In genomic region chr22:40345801-40346177, GRCh38 we compare ENCODE assay signal across 8 cellular contexts.
DNase-seq lines count a peak whose midpoint lies in the region; ATAC-seq and TF ChIP-seq lines count a peak whose summit lies in the region.

No MANE protein-coding gene starts in this region.

- H3K4me3 ChIP-seq in ACC112 (ENCODE audit: low read depth, low read length) (peak overlapping the region; percentile 99), astrocyte of the spinal cord (ENCODE audit: low read depth, low read length) (peak overlapping the region; percentile 68), iPS-20b (ENCODE audit: low read length) (peak overlapping the region; percentile 97)

- H3K27me3 ChIP-seq in ACC112 (ENCODE audit: insufficient read depth, low read length) (no peaks in the 10 kb centered on the region), iPS-20b (ENCODE audit: insufficient read depth, low read length) (no peaks in the 10 kb centered on the region)

- peaks cover 5% of the 10 kb centered on the region for H3K4me1 ChIP-seq in ACC112 (ENCODE audit: control insufficient read depth, insufficient read depth, low read length, unreplicated experiment)
- peaks cover 7% of the 10 kb centered on the region for H3K4me1 ChIP-seq in iPS-20b (ENCODE audit: insufficient read depth, low read length)

- H2AFZ ChIP-seq in ACC112 (ENCODE audit: low read length, unreplicated experiment) = peak overlapping the region; percentile 87

- H3K9ac ChIP-seq in iPS-20b (ENCODE audit: low read depth, low read length) = peak overlapping the region; percentile 94

- peak; percentile 16 for ATAC-seq in GM18907 (IDR thresholded peaks at IDR 0.05; ENCODE audit: unreplicated experiment)
- ATAC-seq in HG03460 (IDR thresholded peaks at IDR 0.05; ENCODE audit: unreplicated experiment) = peak; percentile 6

- TF ChIP-seq CTCF in astrocyte of the spinal cord (IDR thresholded peaks at IDR 0.05; ENCODE audit: low read depth, low read length) = no peak

- H3K36me3 ChIP-seq in ACC112 (ENCODE audit: insufficient read depth, low read length) = no peaks in the 10 kb centered on the region
- H3K36me3 ChIP-seq in iPS-20b (ENCODE audit: insufficient read depth, low read depth, low read length) = peaks cover 26% of the 10 kb centered on the region

- H3K9me3 ChIP-seq in iPS-20b (ENCODE audit: insufficient read depth, low read depth, low read length) = no peaks in the 10 kb centered on the region

- H3K27ac ChIP-seq in ACC112 (ENCODE audit: low read depth, low read length) (peak overlapping the region; percentile 75), iPS-20b (ENCODE audit: low read length) (peak overlapping the region; percentile 40)

- peaks cover 30% of the 10 kb centered on the region for H3K79me2 ChIP-seq in ACC112 (ENCODE audit: control insufficient read depth, insufficient read depth, low read length, unreplicated experiment)

- peak; percentile 23 to 59 (median 45) for DNase-seq in T-helper 1 cell
- no peak for DNase-seq in astrocyte of the spinal cord (ENCODE audit: low read depth, low spot score)
- DNase-seq in stimulated activated CD4-positive, alpha-beta T cell treated with anti-CD3 and anti-CD28 coated beads, Interleukin-2, amount 100 ng/mL, for 48 hours = peak; percentile 39 to 49
- no peak for DNase-seq in globus pallidus (ENCODE audit: low spot score)

- in situ Hi-C loops in astrocyte of the spinal cord (cut with HindIII; ENCODE audit: low sequenced_read_pairs) = no loop called here

Comparison
In these comparisons a context has a peak if more than half of its experiments do, and no peak if none do; other contexts are left out.
1. DNase-seq: peak in T-helper 1 cell (5 of 5) and stimulated activated CD4-positive, alpha-beta T cell treated with anti-CD3 and anti-CD28 coated beads, Interleukin-2, amount 100 ng/mL, for 48 hours (2 of 2); none in astrocyte of the spinal cord (single experiment) and globus pallidus (single experiment).
2. Peak in every context shown above with its lines, with median percentiles within 50 percentile points of each other: H3K4me3 ChIP-seq.